ENCODE assay signal across 6 cellular contexts in genomic region chr9:35756275-35756742, GRCh38. TPM values are rescaled to one million over a fixed set of nuclear protein-coding genes. Genes with fewer than 3 reads are reported as not detected.
A peak's percentile ranks its signal among the peaks of the same experiment; 100 is the strongest.
DNase-seq lines count a peak whose midpoint lies in the region; ATAC-seq lines count a peak whose summit lies in the region.

No MANE protein-coding gene starts in this region.

- no peaks in the 10 kb centered on the region for H3K27me3 ChIP-seq in aorta (ENCODE audit: control insufficient read depth in 1 of 2, insufficient read depth in 2 of 2, low read length in 1 of 2)

- no peak overlapping the region for H3K4me3 ChIP-seq in aorta (ENCODE audit: low read length in 2 of 2)

- peak; percentile 82 for ATAC-seq in memory B cell (ENCODE audit: low read depth)
- peak; percentile 51 for ATAC-seq in aorta (ENCODE audit: low FRiP score)

- H3K4me1 Mint-ChIP-seq in activated naive CD4-positive, alpha-beta T cell treated with anti-CD3 and anti-CD28 coated beads, Interleukin-2, amount 10 ng/mL, durations not matched to agents 7 days and 5 days: peaks cover 48% of the 10 kb centered on the region
- H3K4me1 Mint-ChIP-seq in memory B cell: peaks cover 42% of the 10 kb centered on the region

- WGBS in aorta, 2 donors: 32 to 38% methylated on average over 10 of the region's 10 CpGs

- CTCF ChIA-PET in activated naive CD4-positive, alpha-beta T cell treated with anti-CD3 and anti-CD28 coated beads, Interleukin-2, amount 10 ng/mL, durations not matched to agents 7 days and 5 days (lab: Charles Lee): interaction anchor here (0.8 to 4.4 kb wide), 17 partner anchors 9 to 79 kb away, joined by 3 to 25 read pairs (median 4); partner anchors contain the start of genes CREB3, GBA2, SPAG8 and TLN1

- peaks cover 3% of the 10 kb centered on the region for H3K27me3 Mint-ChIP-seq in activated naive CD4-positive, alpha-beta T cell treated with anti-CD3 and anti-CD28 coated beads, Interleukin-2, amount 10 ng/mL, durations not matched to agents 7 days and 5 days
- no peaks in the 10 kb centered on the region for H3K27me3 Mint-ChIP-seq in memory B cell

- H3K9me3 Mint-ChIP-seq in activated naive CD4-positive, alpha-beta T cell treated with anti-CD3 and anti-CD28 coated beads, Interleukin-2, amount 10 ng/mL, durations not matched to agents 7 days and 5 days: no peaks in the 10 kb centered on the region
- no peaks in the 10 kb centered on the region for H3K9me3 Mint-ChIP-seq in memory B cell

- peaks cover 32% of the 10 kb centered on the region for H3K36me3 Mint-ChIP-seq in activated naive CD4-positive, alpha-beta T cell treated with anti-CD3 and anti-CD28 coated beads, Interleukin-2, amount 10 ng/mL, durations not matched to agents 7 days and 5 days
- peaks cover 22% of the 10 kb centered on the region for H3K36me3 Mint-ChIP-seq in memory B cell

- intact Hi-C loops in aorta (cut with DNase I): no loop called here

- no peaks in the 10 kb centered on the region for H3K9me3 ChIP-seq in aorta (ENCODE audit: control insufficient read depth, low read length)

- peak overlapping the region; percentile 92 for H3K27ac Mint-ChIP-seq in activated naive CD4-positive, alpha-beta T cell treated with anti-CD3 and anti-CD28 coated beads, Interleukin-2, amount 10 ng/mL, durations not matched to agents 7 days and 5 days
- H3K27ac Mint-ChIP-seq in memory B cell: peak overlapping the region; percentile 93

- no peaks in the 10 kb centered on the region for H3K4me1 ChIP-seq in aorta (ENCODE audit: control insufficient read depth in 1 of 2, insufficient read depth in 2 of 2, low read length in 2 of 2)

- peak; percentile 65 to 84 for DNase-seq in stimulated activated CD4-positive, alpha-beta T cell treated with anti-CD3 and anti-CD28 coated beads, Interleukin-12 subunit alpha, Interleukin-12 subunit beta, amount 100 ng/mL, for 24 hours (ENCODE audit: low read depth in 2 of 2)
- no peak for DNase-seq in stimulated activated CD4-positive, alpha-beta T cell treated with anti-CD3 and anti-CD28 coated beads, Interleukin-1b, Interleukin-23, amount 100 ng/mL, for 48 hours
- no peak for DNase-seq in activated naive CD4-positive, alpha-beta T cell treated with anti-CD3 and anti-CD28 coated beads, Interleukin-2, amount 10 ng/mL, durations not matched to agents 7 days and 5 days
- peak in 1 of 2 donors; percentile 63 for DNase-seq in memory B cell (ENCODE audit: low spot score in 2 of 2)
- peak; percentile 68 to 86 for DNase-seq in aorta
- DNase-seq in OCI-M1 (lab: John Stamatoyannopoulos, UW): no peak

- peak overlapping the region; percentile 90 for H3K4me3 Mint-ChIP-seq in activated naive CD4-positive, alpha-beta T cell treated with anti-CD3 and anti-CD28 coated beads, Interleukin-2, amount 10 ng/mL, durations not matched to agents 7 days and 5 days
- H3K4me3 Mint-ChIP-seq in memory B cell: peak overlapping the region; percentile 98

- H3K27ac ChIP-seq in aorta (ENCODE audit: low read depth in 1 of 2, low read length in 2 of 2): peak overlapping the region in 1 of 2 donors; percentile 56

- peaks cover 0 to 8% of the 10 kb centered on the region in 2 donors for H3K36me3 ChIP-seq in aorta (ENCODE audit: control insufficient read depth in 1 of 2, insufficient read depth in 2 of 2, low read length in 1 of 2)

RNA-seq across cellular contexts. Expression of gene MSMP, which starts 2.2 kb away (rescaled TPM):
- total RNA-seq in aorta: 1 to 10 TPM; 2.0 TPM
- polyA plus RNA-seq in aorta: not detected

RNA-seq across cellular contexts. Expression of gene RGP1, which starts 7.2 kb away (rescaled TPM):
- total RNA-seq in aorta: 10 to 100 TPM; 30.0 to 32.4 TPM
- 10 to 100 TPM; 11.0 to 13.0 TPM for polyA plus RNA-seq in aorta

RNA-seq across cellular contexts. Expression of gene GBA2, which starts 7.3 kb away (rescaled TPM):
- total RNA-seq in aorta: 10 to 100 TPM; 83.8 to 83.9 TPM
- polyA plus RNA-seq in aorta: 100 to 1,000 TPM in 1 of 2 donors, 10 to 100 TPM in 1; 18.5 to 122 TPM

RNA-seq across cellular contexts. Expression of gene CREB3, which starts 23.8 kb away (rescaled TPM):
- 10 to 100 TPM; 39.5 to 51.3 TPM for total RNA-seq in aorta
- 10 to 100 TPM; 46.2 to 62.0 TPM for polyA plus RNA-seq in aorta

RNA-seq across cellular contexts. Expression of gene TLN1, which starts 24.3 kb away (rescaled TPM):
- 1,000 to 10,000 TPM in 1 of 2 donors, 100 to 1,000 TPM in 1; 735 to 1,271 TPM for total RNA-seq in aorta
- polyA plus RNA-seq in aorta: 100 to 1,000 TPM; 160 to 382 TPM

Comparison
In these comparisons a context has a peak if more than half of its experiments do, and no peak if none do; other contexts are left out.
1. DNase-seq: peak in stimulated activated CD4-positive, alpha-beta T cell treated with anti-CD3 and anti-CD28 coated beads, Interleukin-12 subunit alpha, Interleukin-12 subunit beta, amount 100 ng/mL, for 24 hours (2 of 2) and aorta (2 of 2); none in stimulated activated CD4-positive, alpha-beta T cell treated with anti-CD3 and anti-CD28 coated beads, Interleukin-1b, Interleukin-23, amount 100 ng/mL, for 48 hours (single experiment), activated naive CD4-positive, alpha-beta T cell treated with anti-CD3 and anti-CD28 coated beads, Interleukin-2, amount 10 ng/mL, durations not matched to agents 7 days and 5 days (single experiment) and OCI-M1 (single experiment).